Comparison of ENCODE assay signal across 7 cellular contexts in the genomic region with DNA sequence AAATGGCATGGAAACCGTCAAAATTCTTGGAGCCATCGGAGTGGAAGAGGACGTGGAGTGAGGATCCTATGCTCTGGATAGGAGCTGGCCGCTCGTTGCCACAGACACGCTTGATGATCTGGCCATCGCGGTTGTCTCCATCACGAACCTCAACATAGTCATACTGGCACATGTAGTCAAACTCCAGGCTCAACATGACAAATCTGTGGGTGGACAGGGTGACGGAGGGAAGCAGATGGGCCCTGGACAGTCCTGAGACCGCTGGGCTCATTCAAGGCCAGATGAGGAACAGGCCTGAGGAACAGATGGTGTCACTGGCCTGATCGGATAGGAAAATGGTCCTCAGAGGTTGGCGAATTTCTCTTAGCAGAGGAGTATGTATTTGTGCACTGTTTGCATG. TPM values are rescaled to one million over a fixed set of nuclear protein-coding genes. Genes with fewer than 3 reads are reported as not detected.
"Had no signal": no experiment of that assay in that cellular context is flagged by ENCODE, and none has a peak within 500 bp of the region (broad histone marks: within the 10 kb centered on the region; RNA-seq: fewer than 3 reads in every experiment).

No MANE protein-coding gene starts in this region.

- H3K4me3 Mint-ChIP-seq: GM23338, H9, IgD-negative memory B cell had no signal

- H3K4me3 ChIP-seq: GM23338 had no signal

- H3K4me2 ChIP-seq: GM23338 had no signal

- H2AFZ ChIP-seq: GM23338 had no signal

- H3K27ac ChIP-seq: HL-60 had no signal

- H3K27ac Mint-ChIP-seq: GM23338, IgD-negative memory B cell had no signal

- H3K36me3 Mint-ChIP-seq: IgD-negative memory B cell had no signal

- H3K9me3 Mint-ChIP-seq: GM23338, H9 had no signal

- H3K4me1 Mint-ChIP-seq: IgD-negative memory B cell had no signal

- DNase-seq: H9, HCEC 1CT had no signal

RNA-seq across cellular contexts. Expression of a gene that starts 51.3 kb away (rescaled TPM):
- total RNA-seq: HT1080 had no signal
- polyA plus RNA-seq: IgD-negative memory B cell had no signal

RNA-seq across cellular contexts. Expression of a gene that starts 54.8 kb away (rescaled TPM):
- total RNA-seq: HepG2, HT1080 had no signal
- polyA plus RNA-seq: HepG2, IgD-negative memory B cell had no signal
